In genomic region chr14:75934998-75935628, GRCh38 we compare ENCODE assay signal across 1 cellular context.
TF ChIP-seq lines count a peak whose summit lies in the region.

No MANE protein-coding gene starts in this region.

TF ChIP-seq in K562, 482 proteins besides CTCF, POLR2A, EP300 and RAD21 (continued from another document):
- TF ChIP-seq PYGO2 (tag; IDR thresholded peaks at IDR 0.05) (no peak), RBM22 (IDR thresholded peaks at IDR 0.05; ENCODE audit: low read depth, low read length, poor library complexity, severe bottlenecking) (no peak), CREB1 (IDR thresholded peaks at IDR 0.05) (no peak), CREB1 (CRISPR knock-in tag; IDR thresholded peaks at IDR 0.05) (no peak), KDM1A (IDR thresholded peaks at IDR 0.05) (peak; percentile 62 to 75; a peak in 3 of 4 replicates), HDAC1 (IDR thresholded peaks at IDR 0.05) (peak in 1 of 2 experiments; percentile 49; a peak in 1 of 4 replicates), CEBPG (CRISPR knock-in tag; IDR thresholded peaks at IDR 0.05) (no peak), CEBPG (tag; conservative IDR thresholded peaks at IDR 0.05 in 1 of 2, IDR thresholded peaks at IDR 0.05 in 1 of 2) (no peak), ZNF707 (CRISPR knock-in tag; conservative IDR thresholded peaks at IDR 0.05) (no peak), TBL1XR1 (IDR thresholded peaks at IDR 0.05; ENCODE audit: low read length in 2 of 2) (no peak), NR2C1 (IDR thresholded peaks at IDR 0.05) (0 out of 2 replicates have a peak, but pooled peaks have one; percentile 20), NR2C1 (tag; IDR thresholded peaks at IDR 0.05) (no peak), SMARCE1 (IDR thresholded peaks at IDR 0.05) (peak; percentile 53; the same call in 1 of the 2 replicates), SIRT6 (IDR thresholded peaks at IDR 0.05; ENCODE audit: low read depth, low read length) (no peak), GABPA (tag; conservative IDR thresholded peaks at IDR 0.05; ENCODE audit: low read depth) (no peak), SMARCC2 (IDR thresholded peaks at IDR 0.05; ENCODE audit: low read depth) (no peak), ARHGAP35 (IDR thresholded peaks at IDR 0.05; ENCODE audit: partially characterized antibody) (no peak), CBFA2T2 (conservative IDR thresholded peaks at IDR 0.05) (peak; percentile 61; the same call in 1 of the 2 replicates), ELF2 (CRISPR knock-in tag; IDR thresholded peaks at IDR 0.05) (no peak), NR0B1 (IDR thresholded peaks at IDR 0.05; ENCODE audit: partially characterized antibody) (no peak), E2F3 (CRISPR knock-in tag; IDR thresholded peaks at IDR 0.05) (no peak), TFAP4 (CRISPR knock-in tag; IDR thresholded peaks at IDR 0.05; ENCODE audit: borderline replicate concordance) (no peak), ZNF586 (CRISPR knock-in tag; conservative IDR thresholded peaks at IDR 0.05) (no peak)
- TF ChIP-seq, protein P1, sequence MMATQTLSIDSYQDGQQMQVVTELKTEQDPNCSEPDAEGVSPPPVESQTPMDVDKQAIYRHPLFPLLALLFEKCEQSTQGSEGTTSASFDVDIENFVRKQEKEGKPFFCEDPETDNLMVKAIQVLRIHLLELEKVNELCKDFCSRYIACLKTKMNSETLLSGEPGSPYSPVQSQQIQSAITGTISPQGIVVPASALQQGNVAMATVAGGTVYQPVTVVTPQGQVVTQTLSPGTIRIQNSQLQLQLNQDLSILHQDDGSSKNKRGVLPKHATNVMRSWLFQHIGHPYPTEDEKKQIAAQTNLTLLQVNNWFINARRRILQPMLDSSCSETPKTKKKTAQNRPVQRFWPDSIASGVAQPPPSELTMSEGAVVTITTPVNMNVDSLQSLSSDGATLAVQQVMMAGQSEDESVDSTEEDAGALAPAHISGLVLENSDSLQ (IDR thresholded peaks at IDR 0.05): peak; percentile 62
